ENCODE assay signal across 8 cellular contexts in genomic region chr6:158632538-158633119, GRCh38. TPM values are rescaled to one million over a fixed set of nuclear protein-coding genes. Genes with fewer than 3 reads are reported as not detected.
DNase-seq lines count a peak whose midpoint lies in the region; ATAC-seq and TF ChIP-seq lines count a peak whose summit lies in the region.
"Not testable (repeated sequence)": the region's sequence is repeated elsewhere in the genome, so short reads cannot be mapped to it uniquely, and the experiment has no call there.

No MANE protein-coding gene starts in this region.

- peaks cover 10 to 77% of the 10 kb centered on the region in 2 experiments for H3K36me3 ChIP-seq in HEK293 (ENCODE audit: control insufficient read depth in 2 of 2, insufficient read depth in 1 of 2, low read length in 2 of 2)
- peaks cover 61% of the 10 kb centered on the region for H3K36me3 ChIP-seq in effector memory CD4-positive, alpha-beta T cell (ENCODE audit: control insufficient read depth, insufficient read depth, low read length)
- H3K36me3 ChIP-seq in urinary bladder (ENCODE audit: insufficient read depth): not testable (repeated sequence)

- ATAC-seq in natural killer cell: not testable (repeated sequence)

- 95% methylated on average over 3 of the region's 3 CpGs for WGBS in urinary bladder

- H3K4me1 ChIP-seq in HEK293 (ENCODE audit: control insufficient read depth, insufficient read depth, low read length); urinary bladder (ENCODE audit: insufficient read depth): not testable (repeated sequence)
- peaks cover 15% of the 10 kb centered on the region for H3K4me1 ChIP-seq in effector memory CD4-positive, alpha-beta T cell (ENCODE audit: control insufficient read depth, insufficient read depth, low read length, poor library complexity, severe bottlenecking)

- TF ChIP-seq CTCF in HEK293 (tag by site-specific recombination; IDR thresholded peaks at IDR 0.05); natural killer cell (IDR thresholded peaks at IDR 0.05): not testable (repeated sequence)

- not testable (repeated sequence) for DNase-seq in activated CD4-positive, alpha-beta T cell treated with anti-CD3 and anti-CD28 coated beads, Interleukin-2, amount 10 ng/mL, durations not matched to agents 7 days and 5 days; activated naive CD8-positive, alpha-beta T cell treated with anti-CD3 and anti-CD28 coated beads for 36 hours; effector memory CD4-positive, alpha-beta T cell; immature natural killer cell; natural killer cell
- DNase-seq in stimulated activated CD8-positive, alpha-beta memory T cell treated with anti-CD3 and anti-CD28 coated beads, Interleukin-4, amount 100 ng/mL, for 48 hours: peak; percentile 11

- peaks cover 70% of the 10 kb centered on the region for H3K36me3 Mint-ChIP-seq in activated CD4-positive, alpha-beta T cell treated with anti-CD3 and anti-CD28 coated beads, Interleukin-2, amount 10 ng/mL, durations not matched to agents 7 days and 5 days (ENCODE audit: low read depth)
- H3K36me3 Mint-ChIP-seq in activated naive CD8-positive, alpha-beta T cell treated with anti-CD3 and anti-CD28 coated beads for 36 hours: peaks cover 56% of the 10 kb centered on the region
- H3K36me3 Mint-ChIP-seq in immature natural killer cell (peaks cover 20 to 69% (median 24%) of the 10 kb centered on the region in 3 donors), natural killer cell (peaks cover 20% of the 10 kb centered on the region)

- CTCF ChIA-PET in HEK293 (lab: Yijun Ruan, JAX): interaction anchor here (1.3 to 1.4 kb wide), 2 partner anchors 59 to 411 kb away, joined by 3 to 7 read pairs; no protein-coding TSS in a partner anchor
- CTCF ChIA-PET in activated CD4-positive, alpha-beta T cell treated with anti-CD3 and anti-CD28 coated beads, Interleukin-2, amount 10 ng/mL, durations not matched to agents 7 days and 5 days (lab: Charles Lee): interaction anchor here (0.5 kb wide), 1 partner anchor 1663 kb away, joined by 3 read pairs; no protein-coding TSS in a partner anchor

- peak overlapping the region; percentile 29; the same call in 1 of the 2 replicates for H3K27ac ChIP-seq in HEK293 (ENCODE audit: extremely low read depth, low read depth, low read length)
- peak overlapping the region; percentile 10 for H3K27ac ChIP-seq in effector memory CD4-positive, alpha-beta T cell (ENCODE audit: insufficient read depth, low read length, poor library complexity, severe bottlenecking)
- H3K27ac ChIP-seq in urinary bladder (ENCODE audit: low read depth): peak overlapping the region; percentile 74

- intact Hi-C loops in natural killer cell (cut with micrococcal nuclease): not testable (repeated sequence)

- H3K27ac Mint-ChIP-seq in activated CD4-positive, alpha-beta T cell treated with anti-CD3 and anti-CD28 coated beads, Interleukin-2, amount 10 ng/mL, durations not matched to agents 7 days and 5 days: peak overlapping the region; percentile 82
- H3K27ac Mint-ChIP-seq in activated naive CD8-positive, alpha-beta T cell treated with anti-CD3 and anti-CD28 coated beads for 36 hours: peak overlapping the region; percentile 5
- peak overlapping the region; percentile 79 to 92 (median 88) for H3K27ac Mint-ChIP-seq in immature natural killer cell
- peak overlapping the region; percentile 71 to 91 for H3K27ac Mint-ChIP-seq in natural killer cell

- not testable (repeated sequence) for H3K9me3 ChIP-seq in HEK293 (ENCODE audit: control insufficient read depth, insufficient read depth, low read depth, low read length); effector memory CD4-positive, alpha-beta T cell (ENCODE audit: control insufficient read depth, low read length)

- H3K27me3 ChIP-seq in effector memory CD4-positive, alpha-beta T cell (replicated peaks; ENCODE audit: control insufficient read depth, insufficient read depth, low read length, poor library complexity, severe bottlenecking): not testable (repeated sequence)

- H3K4me3 ChIP-seq in HEK293 (ENCODE audit: low read depth, low read length); effector memory CD4-positive, alpha-beta T cell (ENCODE audit: insufficient read depth, low read depth, low read length, poor library complexity, severe bottlenecking); urinary bladder (ENCODE audit: low read depth, low read length): not testable (repeated sequence)

- not testable (repeated sequence) for H3K4me3 Mint-ChIP-seq in activated CD4-positive, alpha-beta T cell treated with anti-CD3 and anti-CD28 coated beads, Interleukin-2, amount 10 ng/mL, durations not matched to agents 7 days and 5 days; activated naive CD8-positive, alpha-beta T cell treated with anti-CD3 and anti-CD28 coated beads for 36 hours; immature natural killer cell; natural killer cell

- not testable (repeated sequence) for H3K27me3 Mint-ChIP-seq in activated CD4-positive, alpha-beta T cell treated with anti-CD3 and anti-CD28 coated beads, Interleukin-2, amount 10 ng/mL, durations not matched to agents 7 days and 5 days; activated naive CD8-positive, alpha-beta T cell treated with anti-CD3 and anti-CD28 coated beads for 36 hours; immature natural killer cell (ENCODE audit: low read depth in 3 of 3); natural killer cell (ENCODE audit: low read depth in 2 of 2)

- POLR2A ChIA-PET in HEK293 (lab: Yijun Ruan, JAX): interaction anchor here (1.1 to 2.2 kb wide), 2 partner anchors 12 to 14 kb away, joined by 4 to 7 read pairs; partner anchors contain the start of gene DYNLT1
- POLR2A ChIA-PET in activated CD4-positive, alpha-beta T cell treated with anti-CD3 and anti-CD28 coated beads, Interleukin-2, amount 10 ng/mL, durations not matched to agents 7 days and 5 days (lab: Charles Lee): not testable (repeated sequence)

- H3K9me3 Mint-ChIP-seq in activated CD4-positive, alpha-beta T cell treated with anti-CD3 and anti-CD28 coated beads, Interleukin-2, amount 10 ng/mL, durations not matched to agents 7 days and 5 days; activated naive CD8-positive, alpha-beta T cell treated with anti-CD3 and anti-CD28 coated beads for 36 hours; immature natural killer cell; natural killer cell: not testable (repeated sequence)

- peaks cover 68% of the 10 kb centered on the region for H3K4me1 Mint-ChIP-seq in activated CD4-positive, alpha-beta T cell treated with anti-CD3 and anti-CD28 coated beads, Interleukin-2, amount 10 ng/mL, durations not matched to agents 7 days and 5 days
- peaks cover 50% of the 10 kb centered on the region for H3K4me1 Mint-ChIP-seq in activated naive CD8-positive, alpha-beta T cell treated with anti-CD3 and anti-CD28 coated beads for 36 hours
- H3K4me1 Mint-ChIP-seq in immature natural killer cell: peaks cover 45 to 81% of the 10 kb centered on the region in 2 donors
- peaks cover 55 to 62% of the 10 kb centered on the region in 2 donors for H3K4me1 Mint-ChIP-seq in natural killer cell

RNA-seq across cellular contexts. Expression of gene DYNLT1, which starts 11.9 kb away (rescaled TPM):
- 100 to 1,000 TPM in 1 of 2 experiments, 10 to 100 TPM in 1; 81.4 to 102 TPM for total RNA-seq in activated CD4-positive, alpha-beta T cell treated with anti-CD3 and anti-CD28 coated beads, Interleukin-2, amount 10 ng/mL, durations not matched to agents 7 days and 5 days
- total RNA-seq in activated naive CD8-positive, alpha-beta T cell treated with anti-CD3 and anti-CD28 coated beads for 36 hours: 10 to 100 TPM; 70.9 to 74.2 TPM
- polyA plus RNA-seq in immature natural killer cell (100 to 1,000 TPM in 2 of 3 donors, 10 to 100 TPM in 1; 94.2 to 141 (median 119) TPM), urinary bladder (193 TPM)
- total RNA-seq in natural killer cell (100 to 1,000 TPM in 1 of 3 donors, 10 to 100 TPM in 2; 85.7 to 106 (median 86.8) TPM), urinary bladder (64.8 TPM)

RNA-seq across cellular contexts. Expression of gene SYTL3, which starts 17.2 kb away (rescaled TPM):
- total RNA-seq in activated CD4-positive, alpha-beta T cell treated with anti-CD3 and anti-CD28 coated beads, Interleukin-2, amount 10 ng/mL, durations not matched to agents 7 days and 5 days: 10 to 100 TPM; 25.8 to 26.9 TPM
- total RNA-seq in activated naive CD8-positive, alpha-beta T cell treated with anti-CD3 and anti-CD28 coated beads for 36 hours: 100 to 1,000 TPM in 1 of 2 experiments, 10 to 100 TPM in 1; 97.8 to 101 TPM
- polyA plus RNA-seq in immature natural killer cell (10 to 100 TPM; 45.4 to 56.5 (median 52.0) TPM), urinary bladder (6.3 TPM)
- total RNA-seq in natural killer cell (100 to 1,000 TPM in 1 of 3 donors, 10 to 100 TPM in 2; 84.1 to 143 (median 89.0) TPM), urinary bladder (4.9 TPM)

Comparison
In these comparisons a context has a peak if more than half of its experiments do, and no peak if none do; other contexts are left out.
1. H3K27ac ChIP-seq: peak in every context shown above with its lines; median percentile 74 in urinary bladder; 29 in HEK293; 10 in effector memory CD4-positive, alpha-beta T cell.
2. H3K27ac Mint-ChIP-seq: peak in every context shown above with its lines; median percentile 88 in immature natural killer cell; 82 in activated CD4-positive, alpha-beta T cell treated with anti-CD3 and anti-CD28 coated beads, Interleukin-2, amount 10 ng/mL, durations not matched to agents 7 days and 5 days; 81 in natural killer cell; 5 in activated naive CD8-positive, alpha-beta T cell treated with anti-CD3 and anti-CD28 coated beads for 36 hours.